ENCODE assay signal across 1 cellular context in the genomic region with DNA sequence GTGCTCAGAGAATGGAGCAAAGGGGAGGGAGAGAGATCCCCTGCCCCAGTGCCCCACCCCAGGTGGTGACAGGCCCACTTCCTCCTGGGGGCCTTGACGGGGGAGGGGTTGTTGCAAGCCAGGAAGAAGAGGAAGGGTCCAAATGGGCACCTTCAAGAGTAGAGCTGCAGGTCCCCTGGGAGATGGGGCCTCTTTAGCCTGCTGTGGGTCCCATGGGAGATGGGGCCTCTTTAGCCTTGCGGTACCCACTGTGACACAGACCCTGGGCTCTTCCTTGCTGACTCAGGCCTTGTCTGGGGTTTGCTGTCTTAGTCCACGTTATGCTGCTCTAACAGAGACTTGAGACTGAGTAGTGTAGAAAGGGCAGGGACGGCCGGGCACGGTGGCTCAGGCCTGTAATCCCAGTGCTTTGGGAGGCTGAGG.
TF ChIP-seq lines count a peak whose summit lies in the region.

No MANE protein-coding gene starts in this region.

TF ChIP-seq in HepG2, 621 proteins besides CTCF, POLR2A, EP300 and RAD21:
- TF ChIP-seq PHF8 (CRISPR knock-in tag; IDR thresholded peaks at IDR 0.05) (no peak), FOSL1 (CRISPR knock-in tag; IDR thresholded peaks at IDR 0.05; ENCODE audit: borderline replicate concordance) (no peak), WIZ (CRISPR knock-in tag; IDR thresholded peaks at IDR 0.05) (no peak), ZNF20 (CRISPR knock-in tag; IDR thresholded peaks at IDR 0.05) (no peak), RXRA (CRISPR knock-in tag; IDR thresholded peaks at IDR 0.05) (0 out of 2 replicates have a peak, but pooled peaks have one; percentile 3), HNRNPUL1 (IDR thresholded peaks at IDR 0.05; ENCODE audit: low read depth, low read length) (no peak), ZFP36 (IDR thresholded peaks at IDR 0.05; ENCODE audit: borderline replicate concordance, low read depth, low read length, partially characterized antibody) (no peak)
